16 cellular contexts compared by ENCODE assay signal in genomic region chr6:139452176-139452876, GRCh38.
DNase-seq lines count a peak whose midpoint lies in the region; ATAC-seq and TF ChIP-seq lines count a peak whose summit lies in the region.
"Had no signal": no experiment of that assay in that cellular context is flagged by ENCODE, and none has a peak within 500 bp of the region (broad histone marks: within the 10 kb centered on the region; RNA-seq: fewer than 3 reads in every experiment).

No MANE protein-coding gene starts in this region.

- no peaks in the 10 kb centered on the region for H3K27me3 Mint-ChIP-seq in stimulated activated naive CD8-positive, alpha-beta T cell treated with anti-CD3 and anti-CD28 coated beads, Interleukin-15, amount 100 ng/mL, for 72 hours

- H3K27ac Mint-ChIP-seq in stimulated activated naive CD8-positive, alpha-beta T cell treated with anti-CD3 and anti-CD28 coated beads, Interleukin-15, amount 100 ng/mL, for 72 hours: peak overlapping the region in 1 of 2 donors; percentile 82
- H3K27ac Mint-ChIP-seq: activated T-cell treated with anti-CD3 and anti-CD28 coated beads, Interleukin-2, amount 50 U/mL, for 72 hours; HFFc6 had no signal

- dilution Hi-C loops in mammary epithelial cell (cut with HindIII; ENCODE audit: low sequenced_read_pairs): no loop called here

- in situ Hi-C loops in mammary epithelial cell (cut with MboI; ENCODE audit: low sequenced_read_pairs in 2 of 2): no loop called here

- H3K27me3 ChIP-seq in mammary epithelial cell (ENCODE audit: insufficient read depth, low read length): no peaks in the 10 kb centered on the region
- no peaks in the 10 kb centered on the region for H3K27me3 ChIP-seq in WERI-Rb-1 (ENCODE audit: insufficient read depth, low read depth, severe bottlenecking)
- H3K27me3 ChIP-seq: ascending aorta; BLaER1 treated with 17β-estradiol and CSF1 and Interleukin-3, amounts not matched to agents 10 nM and 100 nM; stomach had no signal

- CTCF ChIA-PET in mammary epithelial cell (lab: Charles Lee; ENCODE audit: low non-redundant PET): interaction anchor here (0.7 kb wide), 1 partner anchor 45 kb away, joined by 3 read pairs; no protein-coding TSS in a partner anchor

- intact Hi-C loops in mammary epithelial cell (cut with micrococcal nuclease): loop anchor here (5.0 kb wide), 1 partner anchor 75 kb away; no protein-coding TSS in a partner anchor

- H3K4me3 Mint-ChIP-seq in stimulated activated naive CD8-positive, alpha-beta T cell treated with anti-CD3 and anti-CD28 coated beads, Interleukin-15, amount 100 ng/mL, for 72 hours: no peak overlapping the region
- H3K4me3 Mint-ChIP-seq: activated T-cell treated with anti-CD3 and anti-CD28 coated beads, Interleukin-2, amount 50 U/mL, for 72 hours; HFFc6 had no signal

- TF ChIP-seq CTCF in mammary epithelial cell (conservative IDR thresholded peaks at IDR 0.05 in 1 of 2, IDR thresholded peaks at IDR 0.05 in 1 of 2; ENCODE audit: extremely low read depth in 1 of 2, insufficient read depth in 1 of 2, low read depth in 1 of 2, low read length in 2 of 2) (no peak), WERI-Rb-1 (IDR thresholded peaks at IDR 0.05; ENCODE audit: low read depth, low read length) (no peak)

- H3K9me3 ChIP-seq in mammary epithelial cell (replicated peaks; ENCODE audit: insufficient read depth, low read length): no peaks in the 10 kb centered on the region
- H3K9me3 ChIP-seq in WERI-Rb-1 (ENCODE audit: severe bottlenecking): no peaks in the 10 kb centered on the region
- H3K9me3 ChIP-seq: ascending aorta; BLaER1 treated with 17β-estradiol and CSF1 and Interleukin-3, amounts not matched to agents 10 nM and 100 nM; stomach had no signal

- peak overlapping the region; percentile 23 for H3K4me2 ChIP-seq in mammary epithelial cell (ENCODE audit: insufficient read depth, low read depth, low read length)
- H3K4me2 ChIP-seq: BLaER1 treated with 17β-estradiol and CSF1 and Interleukin-3, amounts not matched to agents 10 nM and 100 nM had no signal

- H3K4me3 ChIP-seq in mammary epithelial cell (replicated peaks in 1 of 3; ENCODE audit: insufficient read depth in 1 of 3, low read depth in 2 of 3, low read length in 3 of 3) (no peak overlapping the region), WERI-Rb-1 (ENCODE audit: low read depth, low read length) (no peak overlapping the region)
- H3K4me3 ChIP-seq: ascending aorta; BLaER1 treated with 17β-estradiol and CSF1 and Interleukin-3, amounts not matched to agents 10 nM and 100 nM; stomach had no signal

- no peak overlapping the region for H3K9ac ChIP-seq in mammary epithelial cell (ENCODE audit: insufficient read depth, low read length)
- H3K9ac ChIP-seq: BLaER1 treated with 17β-estradiol and CSF1 and Interleukin-3, amounts not matched to agents 10 nM and 100 nM had no signal

- no peak for ATAC-seq in stimulated activated naive CD8-positive, alpha-beta T cell treated with anti-CD3 and anti-CD28 coated beads, Interleukin-15, amount 100 ng/mL, for 72 hours
- no peak for ATAC-seq in HG02623 (IDR thresholded peaks at IDR 0.05; ENCODE audit: unreplicated experiment)
- ATAC-seq: activated T-cell treated with anti-CD3 and anti-CD28 coated beads, Interleukin-2, amount 50 U/mL, for 72 hours had no signal

- DNase-seq in GM03348 (ENCODE audit: low spot score) (peak; percentile 18), NCI-H2171 (lab: John Stamatoyannopoulos, UW) (peak; percentile 37), mammary epithelial cell (peak; percentile 84), myocyte (ENCODE audit: low read depth) (peak; percentile 40), WERI-Rb-1 (no peak), mesenteric fat pad (ENCODE audit: low spot score) (no peak)
- no peak for DNase-seq in stimulated activated naive CD8-positive, alpha-beta T cell treated with anti-CD3 and anti-CD28 coated beads, Interleukin-15, amount 100 ng/mL, for 72 hours
- DNase-seq: activated CD4-positive, CD25-positive, alpha-beta regulatory T cell treated with anti-CD3 and anti-CD28 coated beads, Interleukin-2, amount 50 U/mL, for 72 hours; activated T-cell treated with anti-CD3 and anti-CD28 coated beads, Interleukin-2, amount 50 U/mL, for 72 hours; HFFc6; Right ventricle myocardium superior; stimulated activated CD4-positive, alpha-beta T cell treated with anti-CD3 and anti-CD28 coated beads, Interleukin-4, amount 100 ng/mL, for 4 hours; stomach had no signal

- H4K20me1 ChIP-seq in mammary epithelial cell (ENCODE audit: insufficient read depth, low read length): no peaks in the 10 kb centered on the region
- H4K20me1 ChIP-seq: BLaER1 treated with 17β-estradiol and CSF1 and Interleukin-3, amounts not matched to agents 10 nM and 100 nM had no signal

- WGBS in mammary epithelial cell (ENCODE audit: low coverage, missing lambda C conversion rate): 4% methylated on average over 2 of the region's 2 CpGs

- H3K27ac ChIP-seq in mammary epithelial cell (ENCODE audit: insufficient read depth, low read depth, low read length): peak overlapping the region; percentile 38
- no peak overlapping the region for H3K27ac ChIP-seq in WERI-Rb-1
- H3K27ac ChIP-seq: ascending aorta; BLaER1 treated with 17β-estradiol and CSF1 and Interleukin-3, amounts not matched to agents 10 nM and 100 nM; stomach had no signal

- H3K4me1 ChIP-seq in mammary epithelial cell (ENCODE audit: insufficient read depth, low read length): peaks cover 12% of the 10 kb centered on the region
- H3K4me1 ChIP-seq: ascending aorta, stomach had no signal

- H2AFZ ChIP-seq in mammary epithelial cell (ENCODE audit: low read depth, low read length): peak overlapping the region; percentile 66

- no peaks in the 10 kb centered on the region for H3K4me1 Mint-ChIP-seq in stimulated activated naive CD8-positive, alpha-beta T cell treated with anti-CD3 and anti-CD28 coated beads, Interleukin-15, amount 100 ng/mL, for 72 hours

- H3K79me2 ChIP-seq in mammary epithelial cell (ENCODE audit: insufficient read depth, low read length): no peaks in the 10 kb centered on the region

- H3K9me3 Mint-ChIP-seq in stimulated activated naive CD8-positive, alpha-beta T cell treated with anti-CD3 and anti-CD28 coated beads, Interleukin-15, amount 100 ng/mL, for 72 hours: no peaks in the 10 kb centered on the region
- H3K9me3 Mint-ChIP-seq: activated T-cell treated with anti-CD3 and anti-CD28 coated beads, Interleukin-2, amount 50 U/mL, for 72 hours; HFFc6 had no signal

- BruUV-seq in mammary epithelial cell (replicated peaks; lab: Mats Ljungman, UMichigan): no TSS peak

- H3K36me3 ChIP-seq in mammary epithelial cell (ENCODE audit: insufficient read depth, low read length) (no peaks in the 10 kb centered on the region), WERI-Rb-1 (no peaks in the 10 kb centered on the region)
- H3K36me3 ChIP-seq: ascending aorta; BLaER1 treated with 17β-estradiol and CSF1 and Interleukin-3, amounts not matched to agents 10 nM and 100 nM; stomach had no signal

Comparison
In these comparisons a context has a peak if more than half of its experiments do, and no peak if none do; other contexts are left out.
1. DNase-seq: peak in GM03348 (single experiment), NCI-H2171 (single experiment), mammary epithelial cell (single experiment) and myocyte (single experiment); none in stimulated activated naive CD8-positive, alpha-beta T cell treated with anti-CD3 and anti-CD28 coated beads, Interleukin-15, amount 100 ng/mL, for 72 hours (0 of 2), WERI-Rb-1 (single experiment) and mesenteric fat pad (single experiment).